Comparison of ENCODE assay signal across 1 cellular context in the genomic region with DNA sequence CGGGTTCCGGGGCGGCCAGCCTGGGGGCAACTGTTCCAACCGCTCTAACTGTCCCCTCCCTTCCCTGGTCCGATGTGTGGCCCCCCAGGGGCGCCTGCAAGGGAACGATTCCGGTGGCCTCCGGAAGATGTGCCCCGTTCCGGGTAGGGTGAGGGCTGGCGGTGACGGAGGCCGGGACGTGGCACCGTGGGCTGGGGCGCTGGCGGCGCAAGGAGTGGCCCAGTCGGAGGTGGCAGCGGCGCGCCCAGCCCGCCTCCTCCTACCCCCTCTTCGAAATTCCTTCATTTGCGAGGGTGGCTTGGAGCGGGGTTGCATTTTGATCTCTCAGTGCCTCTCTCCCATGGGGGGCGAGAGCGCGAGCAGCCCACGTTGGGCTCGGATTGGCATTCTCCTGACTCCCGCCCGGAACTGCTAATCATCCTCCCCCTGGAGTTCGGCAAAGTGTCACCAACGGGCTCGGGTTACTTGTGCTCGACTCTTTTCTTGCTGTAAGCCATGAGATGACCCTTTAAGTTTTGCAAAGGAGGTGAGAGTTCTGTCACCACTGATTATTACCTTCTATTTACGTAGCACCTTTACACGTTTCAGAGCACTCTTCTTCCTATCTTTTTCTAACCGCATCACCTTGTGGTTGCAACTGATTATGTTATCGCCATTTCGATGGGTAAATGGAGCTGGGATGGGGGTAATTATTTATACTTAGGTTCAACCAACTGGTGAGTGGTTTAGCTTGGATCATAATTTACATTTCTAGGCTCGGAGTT.
TF ChIP-seq lines count a peak whose summit lies in the region.

No MANE protein-coding gene starts in this region.

TF ChIP-seq in H1, 55 proteins besides CTCF, POLR2A, EP300 and RAD21:
- TF ChIP-seq BCL11A (IDR thresholded peaks at IDR 0.05; ENCODE audit: low read depth in 2 of 2, low read length in 2 of 2), result no peak
- TF ChIP-seq POU5F1 (IDR thresholded peaks at IDR 0.05; ENCODE audit: low read depth, low read length), result no peak
- no peak; the same call in 1 of the 2 replicates for TF ChIP-seq TEAD4 (IDR thresholded peaks at IDR 0.05; ENCODE audit: low read depth, low read length)
- peak in 1 of 2 experiments; percentile 27; a peak in 1 of 4 replicates for TF ChIP-seq SIN3A (conservative IDR thresholded peaks at IDR 0.05 in 1 of 2, IDR thresholded peaks at IDR 0.05 in 1 of 2; ENCODE audit: low read depth in 1 of 2, low read length in 2 of 2)
- no peak for TF ChIP-seq CHD2 (IDR thresholded peaks at IDR 0.05; ENCODE audit: low read length)
- TF ChIP-seq HDAC6 (IDR thresholded peaks at IDR 0.05; ENCODE audit: low read depth, low read length), result no peak
- TF ChIP-seq SP2 (IDR thresholded peaks at IDR 0.05; ENCODE audit: low read length), result no peak
- TF ChIP-seq EGR1 (IDR thresholded peaks at IDR 0.05; ENCODE audit: borderline replicate concordance, low read depth, low read length), result no peak
- no peak for TF ChIP-seq SIX5 (IDR thresholded peaks at IDR 0.05; ENCODE audit: low read depth, low read length)
- TF ChIP-seq ATF2 (IDR thresholded peaks at IDR 0.05; ENCODE audit: low read length), result no peak
- no peak for TF ChIP-seq MAX (IDR thresholded peaks at IDR 0.05)
- peak; percentile 62 for TF ChIP-seq ASH2L (IDR thresholded peaks at IDR 0.05; ENCODE audit: low read length)
- no peak for TF ChIP-seq SRF (IDR thresholded peaks at IDR 0.05; ENCODE audit: low read depth, low read length)
- TF ChIP-seq CBX5 (IDR thresholded peaks at IDR 0.05; ENCODE audit: low read depth, low read length), result no peak
- TF ChIP-seq HDAC2 (IDR thresholded peaks at IDR 0.05; ENCODE audit: borderline replicate concordance in 1 of 2, low read depth in 2 of 2, low read length in 2 of 2), result no peak
- no peak for TF ChIP-seq POLR2AphosphoS5 (IDR thresholded peaks at IDR 0.05; ENCODE audit: low read depth, low read length)
- TF ChIP-seq NANOG (IDR thresholded peaks at IDR 0.05; ENCODE audit: insufficient read depth, low read depth, low read length, poor library complexity, severe bottlenecking), result no peak
- no peak for TF ChIP-seq ZNF274 (IDR thresholded peaks at IDR 0.05; ENCODE audit: borderline replicate concordance, extremely low read depth, low read length)
- 0 out of 2 replicates have a peak, but pooled peaks have one; percentile 20 for TF ChIP-seq TAF1 (IDR thresholded peaks at IDR 0.05; ENCODE audit: low read depth, low read length)
- no peak for TF ChIP-seq NRF1 (IDR thresholded peaks at IDR 0.05; ENCODE audit: low read depth, low read length)
- TF ChIP-seq RFX5 (IDR thresholded peaks at IDR 0.05; ENCODE audit: borderline replicate concordance, low read depth, low read length), result no peak
- TF ChIP-seq TAF7 (optimal IDR thresholded peaks at IDR 0.05; ENCODE audit: borderline replicate concordance, low read depth, low read length), result no peak
- no peak for TF ChIP-seq EZH2 (IDR thresholded peaks at IDR 0.05; ENCODE audit: low read depth, low read length, severe bottlenecking)
- no peak for TF ChIP-seq E2F6 (IDR thresholded peaks at IDR 0.05)
- peak; percentile 37 for TF ChIP-seq SAP30 (IDR thresholded peaks at IDR 0.05; ENCODE audit: insufficient read depth, insufficient replicate concordance, low read length)
- TF ChIP-seq CREB1 (IDR thresholded peaks at IDR 0.05), result no peak
- TF ChIP-seq KDM1A (IDR thresholded peaks at IDR 0.05; ENCODE audit: borderline replicate concordance, low read length), result no peak
- no peak for TF ChIP-seq CBX8 (IDR thresholded peaks at IDR 0.05; ENCODE audit: borderline replicate concordance, low read depth, low read length)
- TF ChIP-seq, protein P1, sequence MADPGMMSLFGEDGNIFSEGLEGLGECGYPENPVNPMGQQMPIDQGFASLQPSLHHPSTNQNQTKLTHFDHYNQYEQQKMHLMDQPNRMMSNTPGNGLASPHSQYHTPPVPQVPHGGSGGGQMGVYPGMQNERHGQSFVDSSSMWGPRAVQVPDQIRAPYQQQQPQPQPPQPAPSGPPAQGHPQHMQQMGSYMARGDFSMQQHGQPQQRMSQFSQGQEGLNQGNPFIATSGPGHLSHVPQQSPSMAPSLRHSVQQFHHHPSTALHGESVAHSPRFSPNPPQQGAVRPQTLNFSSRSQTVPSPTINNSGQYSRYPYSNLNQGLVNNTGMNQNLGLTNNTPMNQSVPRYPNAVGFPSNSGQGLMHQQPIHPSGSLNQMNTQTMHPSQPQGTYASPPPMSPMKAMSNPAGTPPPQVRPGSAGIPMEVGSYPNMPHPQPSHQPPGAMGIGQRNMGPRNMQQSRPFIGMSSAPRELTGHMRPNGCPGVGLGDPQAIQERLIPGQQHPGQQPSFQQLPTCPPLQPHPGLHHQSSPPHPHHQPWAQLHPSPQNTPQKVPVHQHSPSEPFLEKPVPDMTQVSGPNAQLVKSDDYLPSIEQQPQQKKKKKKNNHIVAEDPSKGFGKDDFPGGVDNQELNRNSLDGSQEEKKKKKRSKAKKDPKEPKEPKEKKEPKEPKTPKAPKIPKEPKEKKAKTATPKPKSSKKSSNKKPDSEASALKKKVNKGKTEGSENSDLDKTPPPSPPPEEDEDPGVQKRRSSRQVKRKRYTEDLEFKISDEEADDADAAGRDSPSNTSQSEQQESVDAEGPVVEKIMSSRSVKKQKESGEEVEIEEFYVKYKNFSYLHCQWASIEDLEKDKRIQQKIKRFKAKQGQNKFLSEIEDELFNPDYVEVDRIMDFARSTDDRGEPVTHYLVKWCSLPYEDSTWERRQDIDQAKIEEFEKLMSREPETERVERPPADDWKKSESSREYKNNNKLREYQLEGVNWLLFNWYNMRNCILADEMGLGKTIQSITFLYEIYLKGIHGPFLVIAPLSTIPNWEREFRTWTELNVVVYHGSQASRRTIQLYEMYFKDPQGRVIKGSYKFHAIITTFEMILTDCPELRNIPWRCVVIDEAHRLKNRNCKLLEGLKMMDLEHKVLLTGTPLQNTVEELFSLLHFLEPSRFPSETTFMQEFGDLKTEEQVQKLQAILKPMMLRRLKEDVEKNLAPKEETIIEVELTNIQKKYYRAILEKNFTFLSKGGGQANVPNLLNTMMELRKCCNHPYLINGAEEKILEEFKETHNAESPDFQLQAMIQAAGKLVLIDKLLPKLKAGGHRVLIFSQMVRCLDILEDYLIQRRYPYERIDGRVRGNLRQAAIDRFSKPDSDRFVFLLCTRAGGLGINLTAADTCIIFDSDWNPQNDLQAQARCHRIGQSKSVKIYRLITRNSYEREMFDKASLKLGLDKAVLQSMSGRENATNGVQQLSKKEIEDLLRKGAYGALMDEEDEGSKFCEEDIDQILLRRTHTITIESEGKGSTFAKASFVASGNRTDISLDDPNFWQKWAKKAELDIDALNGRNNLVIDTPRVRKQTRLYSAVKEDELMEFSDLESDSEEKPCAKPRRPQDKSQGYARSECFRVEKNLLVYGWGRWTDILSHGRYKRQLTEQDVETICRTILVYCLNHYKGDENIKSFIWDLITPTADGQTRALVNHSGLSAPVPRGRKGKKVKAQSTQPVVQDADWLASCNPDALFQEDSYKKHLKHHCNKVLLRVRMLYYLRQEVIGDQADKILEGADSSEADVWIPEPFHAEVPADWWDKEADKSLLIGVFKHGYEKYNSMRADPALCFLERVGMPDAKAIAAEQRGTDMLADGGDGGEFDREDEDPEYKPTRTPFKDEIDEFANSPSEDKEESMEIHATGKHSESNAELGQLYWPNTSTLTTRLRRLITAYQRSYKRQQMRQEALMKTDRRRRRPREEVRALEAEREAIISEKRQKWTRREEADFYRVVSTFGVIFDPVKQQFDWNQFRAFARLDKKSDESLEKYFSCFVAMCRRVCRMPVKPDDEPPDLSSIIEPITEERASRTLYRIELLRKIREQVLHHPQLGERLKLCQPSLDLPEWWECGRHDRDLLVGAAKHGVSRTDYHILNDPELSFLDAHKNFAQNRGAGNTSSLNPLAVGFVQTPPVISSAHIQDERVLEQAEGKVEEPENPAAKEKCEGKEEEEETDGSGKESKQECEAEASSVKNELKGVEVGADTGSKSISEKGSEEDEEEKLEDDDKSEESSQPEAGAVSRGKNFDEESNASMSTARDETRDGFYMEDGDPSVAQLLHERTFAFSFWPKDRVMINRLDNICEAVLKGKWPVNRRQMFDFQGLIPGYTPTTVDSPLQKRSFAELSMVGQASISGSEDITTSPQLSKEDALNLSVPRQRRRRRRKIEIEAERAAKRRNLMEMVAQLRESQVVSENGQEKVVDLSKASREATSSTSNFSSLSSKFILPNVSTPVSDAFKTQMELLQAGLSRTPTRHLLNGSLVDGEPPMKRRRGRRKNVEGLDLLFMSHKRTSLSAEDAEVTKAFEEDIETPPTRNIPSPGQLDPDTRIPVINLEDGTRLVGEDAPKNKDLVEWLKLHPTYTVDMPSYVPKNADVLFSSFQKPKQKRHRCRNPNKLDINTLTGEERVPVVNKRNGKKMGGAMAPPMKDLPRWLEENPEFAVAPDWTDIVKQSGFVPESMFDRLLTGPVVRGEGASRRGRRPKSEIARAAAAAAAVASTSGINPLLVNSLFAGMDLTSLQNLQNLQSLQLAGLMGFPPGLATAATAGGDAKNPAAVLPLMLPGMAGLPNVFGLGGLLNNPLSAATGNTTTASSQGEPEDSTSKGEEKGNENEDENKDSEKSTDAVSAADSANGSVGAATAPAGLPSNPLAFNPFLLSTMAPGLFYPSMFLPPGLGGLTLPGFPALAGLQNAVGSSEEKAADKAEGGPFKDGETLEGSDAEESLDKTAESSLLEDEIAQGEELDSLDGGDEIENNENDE (IDR thresholded peaks at IDR 0.05; ENCODE audit: insufficient replicate concordance, low read length), result no peak
- TF ChIP-seq MAFK (IDR thresholded peaks at IDR 0.05; ENCODE audit: low read depth, low read length), result no peak
- TF ChIP-seq SP4 (IDR thresholded peaks at IDR 0.05; ENCODE audit: low read length), result no peak
- no peak for TF ChIP-seq TCF12 (IDR thresholded peaks at IDR 0.05; ENCODE audit: low read depth, low read length)
- TF ChIP-seq ATF3 (IDR thresholded peaks at IDR 0.05; ENCODE audit: insufficient read depth, low read depth, low read length), result no peak
- TF ChIP-seq TBP (IDR thresholded peaks at IDR 0.05; ENCODE audit: low read depth, low read length), result 0 out of 2 replicates have a peak, but pooled peaks have one; percentile 26
- TF ChIP-seq PHF8 (conservative IDR thresholded peaks at IDR 0.05; ENCODE audit: low read depth, low read length), result peak; percentile 59
- no peak for TF ChIP-seq USF2 (IDR thresholded peaks at IDR 0.05; ENCODE audit: low read length)
- no peak for TF ChIP-seq BRCA1 (IDR thresholded peaks at IDR 0.05; ENCODE audit: low read depth, low read length)
- no peak for TF ChIP-seq RNF2 (IDR thresholded peaks at IDR 0.05; ENCODE audit: borderline replicate concordance, low read depth, low read length, missing control alignments, poor library complexity, severe bottlenecking)
- TF ChIP-seq JUND (IDR thresholded peaks at IDR 0.05; ENCODE audit: low read length), result no peak
- no peak for TF ChIP-seq KDM5A (IDR thresholded peaks at IDR 0.05; ENCODE audit: low read length)
- no peak for TF ChIP-seq SIRT6 (IDR thresholded peaks at IDR 0.05; ENCODE audit: low read length)
- no peak for TF ChIP-seq RBBP5 (IDR thresholded peaks at IDR 0.05; ENCODE audit: borderline replicate concordance, low read depth, low read length)
- TF ChIP-seq CEBPB (IDR thresholded peaks at IDR 0.05; ENCODE audit: low read depth, low read length), result no peak
- no peak for TF ChIP-seq BACH1 (IDR thresholded peaks at IDR 0.05; ENCODE audit: low read length)
- TF ChIP-seq RXRA (IDR thresholded peaks at IDR 0.05; ENCODE audit: insufficient read depth, low read depth, low read length), result no peak
- TF ChIP-seq KDM4A (IDR thresholded peaks at IDR 0.05; ENCODE audit: low read depth, low read length, severe bottlenecking), result peak; percentile 90
- TF ChIP-seq GABPA (IDR thresholded peaks at IDR 0.05; ENCODE audit: borderline replicate concordance, insufficient read depth, low read length), result no peak
- no peak for TF ChIP-seq CHD1 (IDR thresholded peaks at IDR 0.05; ENCODE audit: low read depth, low read length)
- TF ChIP-seq GTF2F1 (IDR thresholded peaks at IDR 0.05; ENCODE audit: borderline replicate concordance, low read depth, low read length), result no peak
- no peak for TF ChIP-seq FOSL1 (IDR thresholded peaks at IDR 0.05; ENCODE audit: insufficient read depth, low read depth, low read length)
- no peak for TF ChIP-seq YY1 (IDR thresholded peaks at IDR 0.05; ENCODE audit: low read depth, low read length)
- peak; percentile 63 for TF ChIP-seq CTBP2 (IDR thresholded peaks at IDR 0.05; ENCODE audit: borderline replicate concordance, insufficient read depth, insufficient read length, low read length)
- no peak for TF ChIP-seq SP1 (IDR thresholded peaks at IDR 0.05; ENCODE audit: low read depth, low read length)
- TF ChIP-seq SUZ12 (IDR thresholded peaks at IDR 0.05; ENCODE audit: low read length), result no peak
- no peak for TF ChIP-seq JUN (IDR thresholded peaks at IDR 0.05; ENCODE audit: low read depth, low read length)
